8 cellular contexts compared by ENCODE assay signal in genomic region chr7:158814637-158815036, GRCh38. TPM values are rescaled to one million over a fixed set of nuclear protein-coding genes. Genes with fewer than 3 reads are reported as not detected.
DNase-seq lines count a peak whose midpoint lies in the region; ATAC-seq and TF ChIP-seq lines count a peak whose summit lies in the region.

No MANE protein-coding gene starts in this region.

- H3K36me3 Mint-ChIP-seq in activated T-helper 17 cell treated with anti-CD3 and anti-CD28 coated beads, Interleukin-2, amount 50 U/mL, for 72 hours (ENCODE audit: low read depth), result peaks cover 68% of the 10 kb centered on the region
- peaks cover 4% of the 10 kb centered on the region for H3K36me3 Mint-ChIP-seq in mesothelial cell of epicardium

- H3K27me3 Mint-ChIP-seq in activated T-helper 17 cell treated with anti-CD3 and anti-CD28 coated beads, Interleukin-2, amount 50 U/mL, for 72 hours, result no peaks in the 10 kb centered on the region
- H3K27me3 Mint-ChIP-seq in mesothelial cell of epicardium (ENCODE audit: low read depth), result no peaks in the 10 kb centered on the region

- H3K9me3 Mint-ChIP-seq in activated T-helper 17 cell treated with anti-CD3 and anti-CD28 coated beads, Interleukin-2, amount 50 U/mL, for 72 hours, result peaks cover 4% of the 10 kb centered on the region
- H3K9me3 Mint-ChIP-seq in mesothelial cell of epicardium, result no peaks in the 10 kb centered on the region

- no peak for TF ChIP-seq CTCF in mesothelial cell of epicardium (IDR thresholded peaks at IDR 0.05; ENCODE audit: unreplicated experiment)

- H3K27ac Mint-ChIP-seq in activated T-helper 17 cell treated with anti-CD3 and anti-CD28 coated beads, Interleukin-2, amount 50 U/mL, for 72 hours, result peak overlapping the region; percentile 97
- peak overlapping the region; percentile 95 for H3K27ac Mint-ChIP-seq in mesothelial cell of epicardium

- in situ Hi-C loops in KBM-7 (cut with MboI; ENCODE audit: low pct_unique_long_range_greater_than_20kb, low sequenced_read_pairs), result no loop called here

- DNase-seq in mesothelial cell of epicardium (ENCODE audit: low spot score in 2 of 2, unreplicated experiment in 2 of 2) (no peak), NCI-H1105 treated with DMSO at 0.1 percent for 48 hours (lab: John Stamatoyannopoulos, UW) (no peak), KBM-7 (no peak), NCI-H345 (lab: John Stamatoyannopoulos, UW) (no peak)

- H4K20me1 ChIP-seq in BLaER1, result peaks cover 71% of the 10 kb centered on the region

- peaks cover 20% of the 10 kb centered on the region for H3K36me3 ChIP-seq in BLaER1

- H3K4me2 ChIP-seq in BLaER1, result peak overlapping the region; percentile 98

- H3K4me1 Mint-ChIP-seq in activated T-helper 17 cell treated with anti-CD3 and anti-CD28 coated beads, Interleukin-2, amount 50 U/mL, for 72 hours, result peaks cover 84% of the 10 kb centered on the region
- H3K4me1 Mint-ChIP-seq in mesothelial cell of epicardium, result peaks cover 86% of the 10 kb centered on the region

- ATAC-seq in HG02678 (IDR thresholded peaks at IDR 0.05; ENCODE audit: unreplicated experiment) (peak; percentile 45), HG03139 (IDR thresholded peaks at IDR 0.05; ENCODE audit: unreplicated experiment) (no peak)
- ATAC-seq in activated T-helper 17 cell treated with anti-CD3 and anti-CD28 coated beads, Interleukin-2, amount 50 U/mL, for 72 hours (replicated peaks), result peak; percentile 9

- peak overlapping the region; percentile 85 for H3K4me3 Mint-ChIP-seq in activated T-helper 17 cell treated with anti-CD3 and anti-CD28 coated beads, Interleukin-2, amount 50 U/mL, for 72 hours
- peak overlapping the region; percentile 41 for H3K4me3 Mint-ChIP-seq in mesothelial cell of epicardium

- H3K27me3 ChIP-seq in BLaER1, result no peaks in the 10 kb centered on the region

- peak overlapping the region; percentile 81 for H3K27ac ChIP-seq in BLaER1

- peaks cover 6% of the 10 kb centered on the region; the same call in 1 of the 2 replicates for H3K9me3 ChIP-seq in BLaER1

- H3K4me3 ChIP-seq in BLaER1, result peak overlapping the region; percentile 58

- H3K4me1 ChIP-seq in BLaER1, result peaks cover 89% of the 10 kb centered on the region

- H3K9ac ChIP-seq in BLaER1, result peak overlapping the region; percentile 78

RNA-seq across cellular contexts. Expression of gene ESYT2, which starts 14.7 kb away (rescaled TPM):
- 100 to 1,000 TPM in 1 of 2 donors, 10 to 100 TPM in 1; 63.0 to 119 TPM for total RNA-seq in activated T-helper 17 cell treated with anti-CD3 and anti-CD28 coated beads, Interleukin-2, amount 50 U/mL, for 72 hours
- 36.5 to 37.1 TPM (median 36.7 TPM) in 3 replicates for total RNA-seq in mesothelial cell of epicardium

RNA-seq across cellular contexts. Expression of gene DYNC2I1, which starts 41.7 kb away (rescaled TPM):
- 10 to 100 TPM; 13.5 to 41.1 TPM for total RNA-seq in activated T-helper 17 cell treated with anti-CD3 and anti-CD28 coated beads, Interleukin-2, amount 50 U/mL, for 72 hours
- 31.1 to 36.2 TPM (median 36.0 TPM) in 3 replicates for total RNA-seq in mesothelial cell of epicardium
